25 cellular contexts compared by ENCODE assay signal in genomic region chr3:32975891-32976290, GRCh38. TPM values are rescaled to one million over a fixed set of nuclear protein-coding genes. Genes with fewer than 3 reads are reported as not detected.
DNase-seq lines count a peak whose midpoint lies in the region; ATAC-seq, FAIRE-seq and TF ChIP-seq lines count a peak whose summit lies in the region.
"Had no signal": no experiment of that assay in that cellular context is flagged by ENCODE, and none has a peak within 500 bp of the region (broad histone marks: within the 10 kb centered on the region; RNA-seq: fewer than 3 reads in every experiment).

No MANE protein-coding gene starts in this region.

- CTCF ChIA-PET in IMR-90 (lab: Yijun Ruan, JAX): no interaction called here

- dilution Hi-C loops in IMR-90 (cut with HindIII; ENCODE audit: low sequenced_read_pairs, unreplicated experiment): no loop called here

- no peak overlapping the region for H3K4me2 ChIP-seq in IMR-90 (ENCODE audit: low read depth, low read length)

- no peak overlapping the region for H2BK5ac ChIP-seq in IMR-90 (ENCODE audit: low read depth, low read length, poor library complexity, severe bottlenecking)

- H3K27ac Mint-ChIP-seq in activated T-helper 1 cell treated with anti-CD3 and anti-CD28 coated beads, Interleukin-12 subunit alpha, Interleukin-12 subunit beta, Interleukin-2, Interleukin-4 antibody, amounts not matched to agents 30 ng/mL and 10 ng/mL and 1 ng/mL, durations not matched to agents 14 hours and 24 hours and 36 hours: peak overlapping the region; percentile 3
- peak overlapping the region; percentile 95 for H3K27ac Mint-ChIP-seq in nephron progenitor cell
- H3K27ac Mint-ChIP-seq: activated T-cell treated with anti-CD3 and anti-CD28 coated beads, Interleukin-2, amount 50 U/mL, for 24 hours had no signal

- H4K8ac ChIP-seq in IMR-90 (ENCODE audit: low read depth in 2 of 2, low read length in 2 of 2): no peak overlapping the region

- no peak overlapping the region for H3K18ac ChIP-seq in IMR-90 (ENCODE audit: low read depth, low read length)

- H3K36me3 Mint-ChIP-seq in activated T-helper 1 cell treated with anti-CD3 and anti-CD28 coated beads, Interleukin-12 subunit alpha, Interleukin-12 subunit beta, Interleukin-2, Interleukin-4 antibody, amounts not matched to agents 30 ng/mL and 10 ng/mL and 1 ng/mL, durations not matched to agents 14 hours and 24 hours and 36 hours (ENCODE audit: low read depth): peaks cover 7% of the 10 kb centered on the region
- H3K36me3 Mint-ChIP-seq in nephron progenitor cell (ENCODE audit: low read depth): no peaks in the 10 kb centered on the region

- peaks cover 8% of the 10 kb centered on the region for H3K27me3 ChIP-seq in IMR-90 (ENCODE audit: control insufficient read depth, insufficient read depth, low read length)
- H3K27me3 ChIP-seq in WERI-Rb-1 (ENCODE audit: insufficient read depth, low read depth, severe bottlenecking): no peaks in the 10 kb centered on the region
- H3K27me3 ChIP-seq: neutrophil, uterus had no signal

- no peaks in the 10 kb centered on the region for H3K4me1 ChIP-seq in IMR-90 (ENCODE audit: control insufficient read depth, insufficient read depth, low read length)
- H3K4me1 ChIP-seq: uterus had no signal

- no peak for ATAC-seq in IMR-90 (ENCODE audit: low read depth)
- ATAC-seq: activated naive CD4-positive, alpha-beta T cell treated with anti-CD3 and anti-CD28 coated beads, Interleukin-2, amount 50 U/mL, for 72 hours had no signal

- H3K4me3 ChIP-seq in IMR-90 (ENCODE audit: insufficient read depth, low read depth, low read length) (no peak overlapping the region), WERI-Rb-1 (ENCODE audit: low read depth, low read length) (no peak overlapping the region)
- H3K4me3 ChIP-seq: uterus had no signal

- H3K14ac ChIP-seq in IMR-90 (replicated peaks; ENCODE audit: low read depth, low read length): no peak overlapping the region

- no peak overlapping the region for H3K9ac ChIP-seq in IMR-90 (ENCODE audit: low read depth, low read length)

- H4K91ac ChIP-seq in IMR-90 (ENCODE audit: insufficient read depth, low read depth, low read length): no peak overlapping the region

- no peak overlapping the region for H3K4ac ChIP-seq in IMR-90 (ENCODE audit: low read depth, low read length)

- WGBS in IMR-90 (ENCODE audit: extremely low coverage in 2 of 2, insufficient read length in 1 of 2), 2 experiments: no CpG with 5 or more reads among the region's 2 CpGs

- TF ChIP-seq CTCF in IMR-90 (conservative IDR thresholded peaks at IDR 0.05; ENCODE audit: low read depth, low read length) (no peak), nephron progenitor cell (IDR thresholded peaks at IDR 0.05) (no peak), WERI-Rb-1 (IDR thresholded peaks at IDR 0.05; ENCODE audit: low read depth, low read length) (no peak), GM13976 (IDR thresholded peaks at IDR 0.05; ENCODE audit: borderline replicate concordance, control extremely low read depth, extremely low read depth, insufficient read depth, missing control alignments) (no peak)

- H3K9me1 ChIP-seq in IMR-90 (ENCODE audit: insufficient read depth, low read length): no peaks in the 10 kb centered on the region; the same call in 1 of the 2 replicates

- H2AFZ ChIP-seq in IMR-90 (replicated peaks; ENCODE audit: low read length, poor library complexity): no peak overlapping the region

- H3K79me1 ChIP-seq in IMR-90 (ENCODE audit: low read depth in 1 of 2, low read length in 2 of 2): no peaks in the 10 kb centered on the region

- H2AK9ac ChIP-seq in IMR-90 (replicated peaks; ENCODE audit: low read depth, low read length, poor library complexity): no peak overlapping the region

- H2BK120ac ChIP-seq in IMR-90 (ENCODE audit: low read depth, low read length): no peak overlapping the region

- H2BK20ac ChIP-seq in IMR-90 (ENCODE audit: low read depth, low read length): no peak overlapping the region

- no peak overlapping the region for H4K5ac ChIP-seq in IMR-90 (ENCODE audit: low read depth, low read length)

- H3K9me3 ChIP-seq in IMR-90 (ENCODE audit: control insufficient read depth, insufficient read depth, low read length) (no peaks in the 10 kb centered on the region), WERI-Rb-1 (ENCODE audit: severe bottlenecking) (no peaks in the 10 kb centered on the region)
- H3K9me3 ChIP-seq: neutrophil, uterus had no signal

- H3K9me3 Mint-ChIP-seq in activated T-helper 1 cell treated with anti-CD3 and anti-CD28 coated beads, Interleukin-12 subunit alpha, Interleukin-12 subunit beta, Interleukin-2, Interleukin-4 antibody, amounts not matched to agents 30 ng/mL and 10 ng/mL and 1 ng/mL, durations not matched to agents 14 hours and 24 hours and 36 hours: peaks cover 4% of the 10 kb centered on the region
- no peaks in the 10 kb centered on the region for H3K9me3 Mint-ChIP-seq in nephron progenitor cell
- H3K9me3 Mint-ChIP-seq: activated naive CD4-positive, alpha-beta T cell treated with anti-CD3 and anti-CD28 coated beads, Interleukin-2, amount 50 U/mL, for 72 hours; activated T-cell treated with anti-CD3 and anti-CD28 coated beads, Interleukin-2, amount 50 U/mL, for 24 hours had no signal

- H3K27ac ChIP-seq in IMR-90 (ENCODE audit: insufficient read depth, low read length) (no peak overlapping the region), WERI-Rb-1 (no peak overlapping the region)
- H3K27ac ChIP-seq: neutrophil, RWPE1, uterus had no signal

- H3K4me3 Mint-ChIP-seq in activated T-helper 1 cell treated with anti-CD3 and anti-CD28 coated beads, Interleukin-12 subunit alpha, Interleukin-12 subunit beta, Interleukin-2, Interleukin-4 antibody, amounts not matched to agents 30 ng/mL and 10 ng/mL and 1 ng/mL, durations not matched to agents 14 hours and 24 hours and 36 hours: no peak overlapping the region
- no peak overlapping the region for H3K4me3 Mint-ChIP-seq in nephron progenitor cell
- H3K4me3 Mint-ChIP-seq: activated T-cell treated with anti-CD3 and anti-CD28 coated beads, Interleukin-2, amount 50 U/mL, for 24 hours had no signal

- intact Hi-C loops in IMR-90 (cut with micrococcal nuclease): no loop called here
- intact Hi-C loops in activated T-helper 1 cell treated with anti-CD3 and anti-CD28 coated beads, Interleukin-12 subunit alpha, Interleukin-12 subunit beta, Interleukin-2, Interleukin-4 antibody, amounts not matched to agents 30 ng/mL and 10 ng/mL and 1 ng/mL, durations not matched to agents 14 hours and 24 hours and 36 hours (cut with micrococcal nuclease): no loop called here

- no peak overlapping the region for H3K56ac ChIP-seq in IMR-90 (ENCODE audit: extremely low read depth, insufficient read depth, low read length)

- no TSS peak for BruUV-seq in IMR-90 (replicated peaks; lab: Mats Ljungman, UMichigan)

- peaks cover 62% of the 10 kb centered on the region for H3K4me1 Mint-ChIP-seq in activated T-helper 1 cell treated with anti-CD3 and anti-CD28 coated beads, Interleukin-12 subunit alpha, Interleukin-12 subunit beta, Interleukin-2, Interleukin-4 antibody, amounts not matched to agents 30 ng/mL and 10 ng/mL and 1 ng/mL, durations not matched to agents 14 hours and 24 hours and 36 hours (ENCODE audit: low read depth)
- H3K4me1 Mint-ChIP-seq in nephron progenitor cell: peaks cover 14% of the 10 kb centered on the region

- H3K36me3 ChIP-seq in IMR-90 (ENCODE audit: control insufficient read depth, insufficient read depth, low read length) (no peaks in the 10 kb centered on the region), WERI-Rb-1 (no peaks in the 10 kb centered on the region)
- H3K36me3 ChIP-seq: neutrophil, uterus had no signal

- FAIRE-seq in GM19239 (lab: Jason Lieb, UNC): no peak
- FAIRE-seq: astrocyte, TTC549 had no signal

- DNase-seq in NCI-H2107 treated with DMSO at 0.1 percent for 48 hours (lab: John Stamatoyannopoulos, UW; ENCODE audit: unreplicated experiment): peak; percentile 47
- DNase-seq in NCI-H2107 (lab: John Stamatoyannopoulos, UW): no peak
- no peak for DNase-seq in IMR-90
- DNase-seq in activated T-helper 1 cell treated with anti-CD3 and anti-CD28 coated beads, Interleukin-12 subunit alpha, Interleukin-12 subunit beta, Interleukin-2, Interleukin-4 antibody, amounts not matched to agents 30 ng/mL and 10 ng/mL and 1 ng/mL, durations not matched to agents 14 hours and 24 hours and 36 hours (ENCODE audit: low spot score): no peak
- no peak for DNase-seq in nephron progenitor cell
- no peak for DNase-seq in WERI-Rb-1
- DNase-seq in GM19239 (ENCODE audit: insufficient read length, low spot score): no peak
- DNase-seq in GM13976 (ENCODE audit: low spot score): no peak
- DNase-seq: activated CD4-positive, alpha-beta T cell treated with anti-CD3 and anti-CD28 coated beads for 48 hours; activated T-cell treated with anti-CD3 and anti-CD28 coated beads, Interleukin-2, amount 50 U/mL, for 24 hours; DMS79; glutamatergic neuron; NCI-H1105 treated with DMSO at 0.1 percent for 48 hours; NCI-H2171; NK-92 treated with Interleukin-12 subunit alpha and Interleukin-12 subunit beta, amount 100 ng/mL, for 24 hours; uterus had no signal

- H2AK5ac ChIP-seq in IMR-90 (ENCODE audit: low read depth, low read length): no peak overlapping the region

- peaks cover 2% of the 10 kb centered on the region for H3K27me3 Mint-ChIP-seq in activated T-helper 1 cell treated with anti-CD3 and anti-CD28 coated beads, Interleukin-12 subunit alpha, Interleukin-12 subunit beta, Interleukin-2, Interleukin-4 antibody, amounts not matched to agents 30 ng/mL and 10 ng/mL and 1 ng/mL, durations not matched to agents 14 hours and 24 hours and 36 hours (ENCODE audit: insufficient read depth)
- H3K27me3 Mint-ChIP-seq in nephron progenitor cell (ENCODE audit: low read depth, poor library complexity): peaks cover 8% of the 10 kb centered on the region
- H3K27me3 Mint-ChIP-seq: activated T-cell treated with anti-CD3 and anti-CD28 coated beads, Interleukin-2, amount 50 U/mL, for 24 hours had no signal

- POLR2A ChIA-PET in IMR-90 (lab: Charles Lee; ENCODE audit: unreplicated experiment): no interaction called here

- no peak overlapping the region for H2BK15ac ChIP-seq in IMR-90 (ENCODE audit: low read depth, low read length)

- TF ChIP-seq RAD21 in IMR-90 (IDR thresholded peaks at IDR 0.05; ENCODE audit: low read length): no peak

- H4K20me1 ChIP-seq in IMR-90 (ENCODE audit: insufficient read depth, low read length): no peaks in the 10 kb centered on the region

- in situ Hi-C loops in IMR-90 (cut with MboI; ENCODE audit: low sequenced_read_pairs) (no loop called here), GM13976 (cut with MboI; ENCODE audit: low sequenced_read_pairs, unreplicated experiment) (no loop called here)

- no peak for TF ChIP-seq POLR2A in IMR-90 (IDR thresholded peaks at IDR 0.05; ENCODE audit: low read depth, low read length)

- no peak overlapping the region for H3K23ac ChIP-seq in IMR-90 (ENCODE audit: low read depth, low read length)

TF ChIP-seq in IMR-90, 13 proteins besides CTCF, POLR2A, EP300 and RAD21 (continues in another document):
- peak; percentile 36; the same call in 1 of the 2 replicates for TF ChIP-seq MAFK (IDR thresholded peaks at IDR 0.05; ENCODE audit: low read depth, low read length)

RNA-seq across cellular contexts. Expression of gene CCR4, which starts 24.4 kb away (rescaled TPM):
- total RNA-seq in IMR-90 (2012; rRNA removed): not detected in 2 replicates
- polyA plus RNA-seq in IMR-90 (2012; rRNA removed): not detected in 2 replicates
- polyA plus RNA-seq in IMR-90 (2012; cell fraction: cytosol; rRNA removed): not detected in 2 replicates
- polyA plus RNA-seq in IMR-90 (2012; cell fraction: nucleus; rRNA removed; ENCODE audit: low replicate concordance): not detected in 2 replicates
- 110 and 115 TPM in 2 replicates for total RNA-seq in activated T-helper 1 cell treated with anti-CD3 and anti-CD28 coated beads, Interleukin-12 subunit alpha, Interleukin-12 subunit beta, Interleukin-2, Interleukin-4 antibody, amounts not matched to agents 30 ng/mL and 10 ng/mL and 1 ng/mL, durations not matched to agents 14 hours and 24 hours and 36 hours
- total RNA-seq: A172, astrocyte, chondrocyte, LHCN-M2 had no signal
- polyA plus RNA-seq: BJ had no signal

Comparison
In these comparisons a context has a peak if more than half of its experiments do, and no peak if none do; other contexts are left out.
1. RNA of gene CCR4, which starts 24.4 kb away (total RNA-seq): 110 to 115 TPM in activated T-helper 1 cell treated with anti-CD3 and anti-CD28 coated beads, Interleukin-12 subunit alpha, Interleukin-12 subunit beta, Interleukin-2, Interleukin-4 antibody, amounts not matched to agents 30 ng/mL and 10 ng/mL and 1 ng/mL, durations not matched to agents 14 hours and 24 hours and 36 hours; not detected in IMR-90; every median in the first group is over 100 times any median in the second.